17 cellular contexts compared by ENCODE assay signal in the genomic region with DNA sequence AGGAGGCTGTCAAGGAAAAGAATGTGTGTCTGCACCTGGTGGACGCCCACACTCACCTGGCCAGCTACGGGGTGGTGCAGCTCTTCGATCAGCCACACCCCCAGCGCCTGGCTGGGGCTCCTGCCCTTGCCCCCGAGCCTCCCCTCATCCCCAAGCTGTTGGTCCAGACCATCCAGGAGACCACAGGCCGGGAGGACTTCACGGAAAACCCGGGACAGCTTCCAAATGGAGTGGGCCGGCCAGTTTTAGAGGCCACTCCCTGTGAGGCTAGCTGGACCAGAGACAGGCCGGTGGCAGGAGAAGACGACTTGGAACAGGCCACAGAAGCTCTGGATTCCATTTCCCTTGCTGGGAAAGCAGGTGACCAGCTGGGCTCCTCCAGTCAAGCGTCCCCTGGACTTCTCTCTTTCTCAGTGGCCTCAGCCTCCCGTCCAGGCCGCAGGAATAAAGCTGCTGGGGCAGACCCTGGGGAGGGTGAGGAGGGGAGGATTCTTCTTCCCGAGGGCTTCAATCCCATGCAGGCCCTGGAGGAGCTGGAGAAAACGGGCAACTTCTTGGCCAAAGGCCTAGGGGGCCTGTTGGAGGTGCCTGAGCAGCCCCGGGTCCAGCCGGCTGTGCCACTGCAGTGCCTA. TPM values are rescaled to one million over a fixed set of nuclear protein-coding genes. Genes with fewer than 3 reads are reported as not detected.
DNase-seq lines count a peak whose midpoint lies in the region; ATAC-seq and TF ChIP-seq lines count a peak whose summit lies in the region.
"Had no signal": no experiment of that assay in that cellular context is flagged by ENCODE, and none has a peak within 500 bp of the region (broad histone marks: within the 10 kb centered on the region; RNA-seq: fewer than 3 reads in every experiment).

No MANE protein-coding gene starts in this region.

- no TSS peak for BruUV-seq in mammary epithelial cell (replicated peaks; lab: Mats Ljungman, UMichigan)

- no peaks in the 10 kb centered on the region for H3K27me3 ChIP-seq in OCI-LY3 (ENCODE audit: low read depth, low read length)
- H3K27me3 ChIP-seq in mammary epithelial cell (ENCODE audit: insufficient read depth, low read length), result no peaks in the 10 kb centered on the region
- no peaks in the 10 kb centered on the region for H3K27me3 ChIP-seq in psoas muscle (ENCODE audit: insufficient read depth in 3 of 3, low read length in 2 of 3)

- H3K9ac ChIP-seq in OCI-LY3 (ENCODE audit: low read length) (no peak overlapping the region), mammary epithelial cell (ENCODE audit: insufficient read depth, low read length) (no peak overlapping the region)

- H3K79me2 ChIP-seq in OCI-LY3 (ENCODE audit: low read length), result peaks cover 35% of the 10 kb centered on the region
- H3K79me2 ChIP-seq in mammary epithelial cell (ENCODE audit: insufficient read depth, low read length), result peaks cover 25% of the 10 kb centered on the region

- TF ChIP-seq CTCF in OCI-LY3 (IDR thresholded peaks at IDR 0.05; ENCODE audit: low read depth, low read length), result no peak
- TF ChIP-seq CTCF in mammary epithelial cell (conservative IDR thresholded peaks at IDR 0.05 in 1 of 2, IDR thresholded peaks at IDR 0.05 in 1 of 2; ENCODE audit: extremely low read depth in 1 of 2, insufficient read depth in 1 of 2, low read depth in 1 of 2, low read length in 2 of 2), result no peak
- no peak for TF ChIP-seq CTCF in psoas muscle (IDR thresholded peaks at IDR 0.05)

- CTCF ChIA-PET in activated CD4-positive, alpha-beta T cell treated with anti-CD3 and anti-CD28 coated beads for 36 hours (lab: Charles Lee), result interaction anchor here (0.5 to 1.2 kb wide), 3 partner anchors 57 to 199 kb away, joined by 3 read pairs; no protein-coding TSS in a partner anchor
- CTCF ChIA-PET in mammary epithelial cell (lab: Charles Lee; ENCODE audit: low non-redundant PET), result no interaction called here

- no peak for ATAC-seq in activated CD4-positive, alpha-beta T cell treated with anti-CD3 and anti-CD28 coated beads for 36 hours
- ATAC-seq in psoas muscle (no peak), HG02981 (IDR thresholded peaks at IDR 0.05; ENCODE audit: unreplicated experiment) (no peak), HG03521 (IDR thresholded peaks at IDR 0.05; ENCODE audit: unreplicated experiment) (no peak)

- H3K4me2 ChIP-seq in OCI-LY3 (ENCODE audit: low read length) (peak overlapping the region; percentile 83), mammary epithelial cell (ENCODE audit: insufficient read depth, low read depth, low read length) (peak overlapping the region; percentile 31)

- H3K27ac ChIP-seq in OCI-LY3 (ENCODE audit: low read length) (peak overlapping the region; percentile 21; the same call in 1 of the 2 replicates), mammary epithelial cell (ENCODE audit: insufficient read depth, low read depth, low read length) (no peak overlapping the region), psoas muscle (peak overlapping the region; percentile 55)
- H3K27ac ChIP-seq: 22Rv1 had no signal

- peak overlapping the region; percentile 81; the same call in 1 of the 2 replicates for H3K4me3 ChIP-seq in OCI-LY3 (ENCODE audit: low read length)
- H3K4me3 ChIP-seq in mammary epithelial cell (replicated peaks in 1 of 3; ENCODE audit: insufficient read depth in 1 of 3, low read depth in 2 of 3, low read length in 3 of 3), result no peak overlapping the region
- H3K4me3 ChIP-seq in psoas muscle, result peak overlapping the region; percentile 2

- H4K20me1 ChIP-seq in OCI-LY3 (ENCODE audit: insufficient read depth, low read length) (no peaks in the 10 kb centered on the region), mammary epithelial cell (ENCODE audit: insufficient read depth, low read length) (no peaks in the 10 kb centered on the region)

- H3K4me1 Mint-ChIP-seq in activated CD4-positive, alpha-beta T cell treated with anti-CD3 and anti-CD28 coated beads for 36 hours, result peaks cover 26% of the 10 kb centered on the region
- H3K4me1 Mint-ChIP-seq in activated naive CD8-positive, alpha-beta T cell treated with anti-CD3 and anti-CD28 coated beads for 36 hours, result peaks cover 22% of the 10 kb centered on the region

- WGBS in mammary epithelial cell (ENCODE audit: low coverage, missing lambda C conversion rate), result 60% methylated on average over 7 of the region's 18 CpGs
- WGBS in psoas muscle, 3 donors, result 61 to 71% (median 62%) methylated on average over 18 of the region's 18 CpGs

- POLR2A ChIA-PET in activated CD4-positive, alpha-beta T cell treated with anti-CD3 and anti-CD28 coated beads for 36 hours (lab: Charles Lee), result no interaction called here

- intact Hi-C loops in activated CD4-positive, alpha-beta T cell treated with anti-CD3 and anti-CD28 coated beads for 36 hours (cut with DNase I, micrococcal nuclease), result no loop called here
- intact Hi-C loops in mammary epithelial cell (cut with micrococcal nuclease) (no loop called here), psoas muscle (cut with DNase I) (loop anchor here (5.0 kb wide), 2 partner anchors 36 to 141 kb away; a partner anchor contains a TSS)

- H3K27ac Mint-ChIP-seq in activated CD4-positive, alpha-beta T cell treated with anti-CD3 and anti-CD28 coated beads for 36 hours, result no peak overlapping the region
- H3K27ac Mint-ChIP-seq in activated naive CD8-positive, alpha-beta T cell treated with anti-CD3 and anti-CD28 coated beads for 36 hours, result no peak overlapping the region

- no peak for DNase-seq in activated CD4-positive, alpha-beta T cell treated with anti-CD3 and anti-CD28 coated beads for 36 hours
- DNase-seq in activated CD4-positive, alpha-beta T cell treated with anti-CD3 and anti-CD28 coated beads, Interleukin-2, amount 50 U/mL, for 4 hours, result no peak
- DNase-seq in mammary epithelial cell (no peak), psoas muscle (peak in 1 of 2 donors; percentile 54)
- no peak for DNase-seq in activated naive CD8-positive, alpha-beta T cell treated with anti-CD3 and anti-CD28 coated beads for 36 hours
- DNase-seq: C1 segment of cervical spinal cord, DMS153, KBM-7, NCI-H1092 treated with DMSO at 0.1 percent for 48 hours, NCI-H1694 treated with DMSO at 0.1 percent for 48 hours, NCI-H345, NCI-H69, SHP77 treated with DMSO at 0.1 percent for 48 hours had no signal

- H3K4me1 ChIP-seq in OCI-LY3 (ENCODE audit: low read length) (peaks cover 40% of the 10 kb centered on the region), mammary epithelial cell (ENCODE audit: insufficient read depth, low read length) (peaks cover 54% of the 10 kb centered on the region), psoas muscle (peaks cover 55% of the 10 kb centered on the region)

- H3K9me3 Mint-ChIP-seq in activated CD4-positive, alpha-beta T cell treated with anti-CD3 and anti-CD28 coated beads for 36 hours (ENCODE audit: low read depth), result no peaks in the 10 kb centered on the region
- no peaks in the 10 kb centered on the region for H3K9me3 Mint-ChIP-seq in activated naive CD8-positive, alpha-beta T cell treated with anti-CD3 and anti-CD28 coated beads for 36 hours

- peaks cover 21% of the 10 kb centered on the region for H3K36me3 ChIP-seq in OCI-LY3 (replicated peaks; ENCODE audit: low read depth, low read length)
- H3K36me3 ChIP-seq in mammary epithelial cell (ENCODE audit: insufficient read depth, low read length), result no peaks in the 10 kb centered on the region
- peaks cover 0 to 30% of the 10 kb centered on the region in 2 donors for H3K36me3 ChIP-seq in psoas muscle (ENCODE audit: insufficient read depth in 1 of 2, low read depth in 1 of 2)

- no peaks in the 10 kb centered on the region for H3K27me3 Mint-ChIP-seq in activated CD4-positive, alpha-beta T cell treated with anti-CD3 and anti-CD28 coated beads for 36 hours
- no peaks in the 10 kb centered on the region for H3K27me3 Mint-ChIP-seq in activated naive CD8-positive, alpha-beta T cell treated with anti-CD3 and anti-CD28 coated beads for 36 hours

- in situ Hi-C loops in mammary epithelial cell (cut with MboI; ENCODE audit: low sequenced_read_pairs in 2 of 2), result no loop called here

- dilution Hi-C loops in mammary epithelial cell (cut with HindIII; ENCODE audit: low sequenced_read_pairs), result no loop called here

- no peak overlapping the region for H2AFZ ChIP-seq in OCI-LY3 (ENCODE audit: low read depth, low read length)
- H2AFZ ChIP-seq in mammary epithelial cell (ENCODE audit: low read depth, low read length), result no peak overlapping the region

- H3K4me3 Mint-ChIP-seq in activated CD4-positive, alpha-beta T cell treated with anti-CD3 and anti-CD28 coated beads for 36 hours, result peak overlapping the region; percentile 65
- no peak overlapping the region for H3K4me3 Mint-ChIP-seq in activated naive CD8-positive, alpha-beta T cell treated with anti-CD3 and anti-CD28 coated beads for 36 hours

- peaks cover 6% of the 10 kb centered on the region for H3K36me3 Mint-ChIP-seq in activated CD4-positive, alpha-beta T cell treated with anti-CD3 and anti-CD28 coated beads for 36 hours (ENCODE audit: low read depth)
- peaks cover 5% of the 10 kb centered on the region for H3K36me3 Mint-ChIP-seq in activated naive CD8-positive, alpha-beta T cell treated with anti-CD3 and anti-CD28 coated beads for 36 hours

- H3K9me3 ChIP-seq in OCI-LY3 (ENCODE audit: insufficient read depth, low read length), result no peaks in the 10 kb centered on the region
- H3K9me3 ChIP-seq in mammary epithelial cell (replicated peaks; ENCODE audit: insufficient read depth, low read length), result no peaks in the 10 kb centered on the region
- H3K9me3 ChIP-seq in psoas muscle, result no peaks in the 10 kb centered on the region

RNA-seq across cellular contexts. Expression of a gene that starts 2.2 kb away (rescaled TPM):
- 1 to 10 TPM; 6.9 to 8.6 TPM for total RNA-seq in activated CD4-positive, alpha-beta T cell treated with anti-CD3 and anti-CD28 coated beads for 36 hours
- total RNA-seq in mammary epithelial cell (10 to 100 TPM; 17.8 to 35.5 TPM), psoas muscle (10 to 100 TPM; 15.1 to 23.7 (median 20.8) TPM)
- polyA plus RNA-seq in mammary epithelial cell (10.2 TPM), psoas muscle (10 to 100 TPM; 18.1 to 27.9 (median 18.5) TPM)
- 8.5 TPM for polyA minus RNA-seq in mammary epithelial cell
- total RNA-seq in activated naive CD8-positive, alpha-beta T cell treated with anti-CD3 and anti-CD28 coated beads for 36 hours, result 10 to 100 TPM; 15.2 to 15.5 TPM

RNA-seq across cellular contexts. Expression of a gene that starts 15.9 kb away (rescaled TPM):
- total RNA-seq in activated CD4-positive, alpha-beta T cell treated with anti-CD3 and anti-CD28 coated beads for 36 hours, result under 1 TPM in 1 of 2 experiments, not detected in 1; 0.12 TPM
- total RNA-seq in mammary epithelial cell (1 to 10 TPM; 5.7 to 7.3 TPM), psoas muscle (1 to 10 TPM in 2 of 4 donors, under 1 TPM in 2; 0.74 to 4.0 (median 2.2) TPM)
- polyA plus RNA-seq in mammary epithelial cell (10.1 TPM), psoas muscle (1 to 10 TPM; 2.4 to 3.9 (median 3.7) TPM)
- 3.7 TPM for polyA minus RNA-seq in mammary epithelial cell
- total RNA-seq in activated naive CD8-positive, alpha-beta T cell treated with anti-CD3 and anti-CD28 coated beads for 36 hours, result under 1 TPM; 0.08 to 0.12 TPM

RNA-seq across cellular contexts. Expression of a gene that starts 16.6 kb away (rescaled TPM):
- under 1 TPM; 0.30 to 0.39 TPM for total RNA-seq in activated CD4-positive, alpha-beta T cell treated with anti-CD3 and anti-CD28 coated beads for 36 hours
- total RNA-seq in mammary epithelial cell (1 to 10 TPM; 2.2 to 5.7 TPM), psoas muscle (1 to 10 TPM; 1.6 to 2.9 (median 1.9) TPM)
- polyA plus RNA-seq in mammary epithelial cell (0.87 TPM), psoas muscle (1 to 10 TPM; 1.1 to 1.4 (median 1.1) TPM)
- polyA minus RNA-seq in mammary epithelial cell, result 4.4 TPM
- total RNA-seq in activated naive CD8-positive, alpha-beta T cell treated with anti-CD3 and anti-CD28 coated beads for 36 hours, result under 1 TPM; 0.04 to 0.06 TPM

RNA-seq across cellular contexts. Expression of a gene that starts 35.1 kb away (rescaled TPM):
- under 1 TPM; 0.27 to 0.47 TPM for total RNA-seq in activated CD4-positive, alpha-beta T cell treated with anti-CD3 and anti-CD28 coated beads for 36 hours
- total RNA-seq in mammary epithelial cell (10 to 100 TPM; 10.8 to 89.5 TPM), psoas muscle (100 to 1,000 TPM; 300 to 485 (median 454) TPM)
- polyA plus RNA-seq in mammary epithelial cell (85.4 TPM), psoas muscle (100 to 1,000 TPM; 236 to 500 (median 365) TPM)
- polyA minus RNA-seq in mammary epithelial cell, result 77.9 TPM
- 1 to 10 TPM; 1.8 to 4.4 TPM for total RNA-seq in activated naive CD8-positive, alpha-beta T cell treated with anti-CD3 and anti-CD28 coated beads for 36 hours

RNA-seq across cellular contexts. Expression of a gene that starts 42.1 kb away (rescaled TPM):
- 100 to 1,000 TPM; 391 to 425 TPM for total RNA-seq in activated CD4-positive, alpha-beta T cell treated with anti-CD3 and anti-CD28 coated beads for 36 hours
- 100 to 1,000 TPM; 114 to 243 TPM for total RNA-seq in mammary epithelial cell
- polyA plus RNA-seq in mammary epithelial cell, result 132 TPM
- 482 TPM for polyA minus RNA-seq in mammary epithelial cell
- total RNA-seq in psoas muscle, result 100 to 1,000 TPM; 218 to 305 (median 223) TPM
- polyA plus RNA-seq in psoas muscle, result 100 to 1,000 TPM in 1 of 3 donors, 10 to 100 TPM in 2; 84.8 to 138 (median 90.2) TPM
- 100 to 1,000 TPM; 418 to 428 TPM for total RNA-seq in activated naive CD8-positive, alpha-beta T cell treated with anti-CD3 and anti-CD28 coated beads for 36 hours

Comparison
In these comparisons a context has a peak if more than half of its experiments do, and no peak if none do; other contexts are left out.
1. H3K4me3 ChIP-seq: peak in OCI-LY3 (single experiment) and psoas muscle (single experiment); none in mammary epithelial cell (0 of 3).
2. intact Hi-C loops: an anchor here in psoas muscle (5.0 kb wide); none called in activated CD4-positive, alpha-beta T cell treated with anti-CD3 and anti-CD28 coated beads for 36 hours and mammary epithelial cell.